In genomic region chr11:91078221-91078620, GRCh38 we compare ENCODE assay signal across 18 cellular contexts.
"Had no signal": no experiment of that assay in that cellular context is flagged by ENCODE, and none has a peak within 500 bp of the region (broad histone marks: within the 10 kb centered on the region; RNA-seq: fewer than 3 reads in every experiment).

No MANE protein-coding gene starts in this region.

- H3K27ac ChIP-seq: neural progenitor cell, psoas muscle, skin epidermis, tibial artery had no signal

- ATAC-seq: activated CD8-positive, alpha-beta memory T cell treated with anti-CD3 and anti-CD28 coated beads, Interleukin-2, amount 10 ng/mL, durations not matched to agents 7 days and 5 days; activated T-helper 17 cell treated with anti-CD3 and anti-CD28 coated beads, Interleukin-2, amount 50 U/mL, for 72 hours; mucosa of descending colon; naive thymus-derived CD4-positive, alpha-beta T cell; psoas muscle; right cardiac atrium; stimulated activated naive CD8-positive, alpha-beta T cell treated with anti-CD3 and anti-CD28 coated beads, Interleukin-15, Interleukin-2, amounts not matched to agents 100 U/mL and 50 U/mL, for 24 hours had no signal

- DNase-seq: activated CD4-positive, alpha-beta memory T cell treated with anti-CD3 and anti-CD28 coated beads, Interleukin-2, amount 10 ng/mL, durations not matched to agents 7 days and 5 days; activated CD4-positive, alpha-beta T cell treated with anti-CD3 and anti-CD28 coated beads for 48 hours; activated CD4-positive, CD25-positive, alpha-beta regulatory T cell; activated CD8-positive, alpha-beta memory T cell treated with anti-CD3 and anti-CD28 coated beads, Interleukin-2, amount 10 ng/mL, durations not matched to agents 7 days and 5 days; activated naive CD4-positive, alpha-beta T cell; activated naive CD8-positive, alpha-beta T cell treated with anti-CD3 and anti-CD28 coated beads for 36 hours; amniotic stem cell; mesenchymal stem cell; mucosa of descending colon; naive thymus-derived CD4-positive, alpha-beta T cell; psoas muscle; right cardiac atrium; stimulated activated naive CD8-positive, alpha-beta T cell treated with anti-CD3 and anti-CD28 coated beads, Interleukin-15, Interleukin-2, amounts not matched to agents 100 U/mL and 50 U/mL, for 24 hours; substantia nigra; tibial artery had no signal
